1 cellular context compared by ENCODE assay signal in genomic region chr3:45592830-45593707, GRCh38.
TF ChIP-seq lines count a peak whose summit lies in the region.

No MANE protein-coding gene starts in this region.

TF ChIP-seq in HepG2, 621 proteins besides CTCF, POLR2A, EP300 and RAD21 (continued from another document and continues in another):
- TF ChIP-seq BCLAF1 (IDR thresholded peaks at IDR 0.05) (no peak), ZBTB26 (CRISPR knock-in tag; IDR thresholded peaks at IDR 0.05; ENCODE audit: borderline replicate concordance) (0 out of 2 replicates have a peak, but pooled peaks have one; percentile 35), ZBTB20 (CRISPR knock-in tag; IDR thresholded peaks at IDR 0.05; ENCODE audit: borderline replicate concordance, low read depth) (0 out of 2 replicates have a peak, but pooled peaks have one; percentile 0), THAP7 (CRISPR knock-in tag; IDR thresholded peaks at IDR 0.05) (peak; percentile 85), WIZ (CRISPR knock-in tag; IDR thresholded peaks at IDR 0.05) (peak; percentile 78; the same call in 1 of the 2 replicates), HNF4A (CRISPR knock-in tag; IDR thresholded peaks at IDR 0.05) (no peak; the same call in 1 of the 2 replicates), MTF2 (CRISPR knock-in tag; IDR thresholded peaks at IDR 0.05; ENCODE audit: borderline replicate concordance) (no peak), ZNF367 (CRISPR knock-in tag; IDR thresholded peaks at IDR 0.05; ENCODE audit: borderline replicate concordance) (no peak), ZBTB43 (CRISPR knock-in tag; conservative IDR thresholded peaks at IDR 0.05) (0 out of 2 replicates have a peak, but pooled peaks have one; percentile 59), THAP9 (CRISPR knock-in tag; IDR thresholded peaks at IDR 0.05; ENCODE audit: borderline replicate concordance) (peak; percentile 77; the same call in 1 of the 2 replicates), HES4 (CRISPR knock-in tag; IDR thresholded peaks at IDR 0.05; ENCODE audit: borderline replicate concordance) (0 out of 2 replicates have a peak, but pooled peaks have one; percentile 6), ATF6 (CRISPR knock-in tag; conservative IDR thresholded peaks at IDR 0.05) (no peak), RAD51 (IDR thresholded peaks at IDR 0.05; ENCODE audit: borderline replicate concordance) (no peak), ZNF431 (CRISPR knock-in tag; IDR thresholded peaks at IDR 0.05; ENCODE audit: borderline replicate concordance, low read depth) (peak; percentile 73; the same call in 1 of the 2 replicates), ZNF430 (CRISPR knock-in tag; IDR thresholded peaks at IDR 0.05) (peak; percentile 69; the same call in 1 of the 2 replicates), NFKB2 (CRISPR knock-in tag; IDR thresholded peaks at IDR 0.05; ENCODE audit: borderline replicate concordance) (peak; percentile 18; the same call in 1 of the 2 replicates), MLX (CRISPR knock-in tag; IDR thresholded peaks at IDR 0.05) (0 out of 2 replicates have a peak, but pooled peaks have one; percentile 8), SP2 (CRISPR knock-in tag; IDR thresholded peaks at IDR 0.05) (peak; percentile 22; the same call in 1 of the 2 replicates), ZSCAN31 (CRISPR knock-in tag; IDR thresholded peaks at IDR 0.05; ENCODE audit: low read depth) (peak; percentile 53; the same call in 1 of the 2 replicates), ATF3 (CRISPR knock-in tag; IDR thresholded peaks at IDR 0.05) (no peak; the same call in 1 of the 2 replicates), ZNF121 (CRISPR knock-in tag; IDR thresholded peaks at IDR 0.05) (peak; percentile 67), XRCC5 (optimal IDR thresholded peaks at IDR 0.05; ENCODE audit: low read length) (no peak), ZKSCAN5 (CRISPR knock-in tag; IDR thresholded peaks at IDR 0.05) (no peak), ISL2 (CRISPR knock-in tag; IDR thresholded peaks at IDR 0.05) (no peak), BORCS8-MEF2B (CRISPR knock-in tag; IDR thresholded peaks at IDR 0.05) (0 out of 2 replicates have a peak, but pooled peaks have one; percentile 22), ZNF556 (CRISPR knock-in tag; IDR thresholded peaks at IDR 0.05; ENCODE audit: borderline replicate concordance) (peak; percentile 39; the same call in 1 of the 2 replicates), PRMT3 (CRISPR knock-in tag; IDR thresholded peaks at IDR 0.05; ENCODE audit: borderline replicate concordance, low read depth) (no peak), ZSCAN30 (CRISPR knock-in tag; IDR thresholded peaks at IDR 0.05) (peak; percentile 71; the same call in 1 of the 2 replicates), ZNF138 (CRISPR knock-in tag; IDR thresholded peaks at IDR 0.05; ENCODE audit: low read depth) (peak; percentile 59; the same call in 1 of the 2 replicates), ARID2 (CRISPR knock-in tag; IDR thresholded peaks at IDR 0.05; ENCODE audit: borderline replicate concordance) (no peak), SRSF1 (optimal IDR thresholded peaks at IDR 0.05; ENCODE audit: low read depth, low read length) (no peak), RORA (CRISPR knock-in tag; IDR thresholded peaks at IDR 0.05) (no peak), ZNF446 (CRISPR knock-in tag; IDR thresholded peaks at IDR 0.05) (no peak), ZNF616 (CRISPR knock-in tag; IDR thresholded peaks at IDR 0.05; ENCODE audit: low read depth) (0 out of 2 replicates have a peak, but pooled peaks have one; percentile 29), ZNF629 (CRISPR knock-in tag; conservative IDR thresholded peaks at IDR 0.05) (0 out of 2 replicates have a peak, but pooled peaks have one; percentile 29), ZNF672 (CRISPR knock-in tag; IDR thresholded peaks at IDR 0.05) (no peak), KAT7 (CRISPR knock-in tag; IDR thresholded peaks at IDR 0.05; ENCODE audit: borderline replicate concordance) (no peak), ZNF234 (CRISPR knock-in tag; conservative IDR thresholded peaks at IDR 0.05) (0 out of 2 replicates have a peak, but pooled peaks have one; percentile 38), ZNF383 (CRISPR knock-in tag; IDR thresholded peaks at IDR 0.05; ENCODE audit: borderline replicate concordance) (no peak), LBX2 (CRISPR knock-in tag; IDR thresholded peaks at IDR 0.05; ENCODE audit: borderline replicate concordance) (peak; percentile 69; the same call in 1 of the 2 replicates), MTA1 (CRISPR knock-in tag; IDR thresholded peaks at IDR 0.05; ENCODE audit: borderline replicate concordance) (no peak; the same call in 1 of the 2 replicates), ZBTB10 (CRISPR knock-in tag; IDR thresholded peaks at IDR 0.05; ENCODE audit: borderline replicate concordance) (no peak), ZNF75D (CRISPR knock-in tag; IDR thresholded peaks at IDR 0.05; ENCODE audit: borderline replicate concordance) (no peak), CHCHD3 (CRISPR knock-in tag; IDR thresholded peaks at IDR 0.05) (no peak), TFDP1 (CRISPR knock-in tag; IDR thresholded peaks at IDR 0.05; ENCODE audit: borderline replicate concordance) (peak; percentile 72; the same call in 1 of the 2 replicates), RFX1 (IDR thresholded peaks at IDR 0.05) (no peak), ZNF792 (CRISPR knock-in tag; IDR thresholded peaks at IDR 0.05) (no peak)
